Comparison of ENCODE assay signal across 1 cellular context in the genomic region with DNA sequence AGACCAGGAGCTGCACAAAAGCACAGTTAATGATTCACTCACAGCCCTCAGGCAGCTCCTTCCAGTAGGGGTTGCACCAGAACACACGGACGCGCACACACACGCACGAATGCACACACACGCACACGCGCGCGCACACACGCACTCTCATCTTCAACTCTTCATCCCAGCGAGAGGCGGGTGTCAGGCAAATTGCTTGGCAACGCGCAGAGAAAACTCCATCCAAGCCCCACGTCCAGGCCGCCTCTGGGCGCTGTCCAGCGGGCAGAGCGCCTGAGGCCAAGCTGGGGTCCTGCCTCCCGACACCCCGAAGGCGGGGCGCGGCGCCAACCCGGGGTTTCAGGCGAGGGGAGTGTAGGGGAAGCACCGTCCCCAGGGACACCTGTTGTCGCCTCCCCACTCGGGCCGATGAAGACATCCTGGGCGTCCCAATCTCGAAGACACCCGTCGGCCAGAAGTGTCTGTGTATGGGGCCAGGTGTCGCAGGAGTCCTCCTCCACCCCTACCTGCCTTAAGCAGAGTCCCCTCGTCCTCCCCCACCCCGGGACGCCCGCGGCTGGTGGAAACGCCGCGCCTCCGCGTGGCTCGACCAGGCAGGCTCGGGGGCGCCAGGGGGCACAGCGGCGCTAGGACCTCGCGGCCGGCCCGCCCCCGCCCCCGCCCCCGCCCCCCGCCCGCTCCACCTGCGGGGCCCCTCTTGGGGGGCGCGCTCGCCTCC.
TF ChIP-seq lines count a peak whose summit lies in the region.

No MANE protein-coding gene starts in this region.

TF ChIP-seq in HepG2, 621 proteins besides CTCF, POLR2A, EP300 and RAD21 (continued from another document):
- TF ChIP-seq, protein P1, sequence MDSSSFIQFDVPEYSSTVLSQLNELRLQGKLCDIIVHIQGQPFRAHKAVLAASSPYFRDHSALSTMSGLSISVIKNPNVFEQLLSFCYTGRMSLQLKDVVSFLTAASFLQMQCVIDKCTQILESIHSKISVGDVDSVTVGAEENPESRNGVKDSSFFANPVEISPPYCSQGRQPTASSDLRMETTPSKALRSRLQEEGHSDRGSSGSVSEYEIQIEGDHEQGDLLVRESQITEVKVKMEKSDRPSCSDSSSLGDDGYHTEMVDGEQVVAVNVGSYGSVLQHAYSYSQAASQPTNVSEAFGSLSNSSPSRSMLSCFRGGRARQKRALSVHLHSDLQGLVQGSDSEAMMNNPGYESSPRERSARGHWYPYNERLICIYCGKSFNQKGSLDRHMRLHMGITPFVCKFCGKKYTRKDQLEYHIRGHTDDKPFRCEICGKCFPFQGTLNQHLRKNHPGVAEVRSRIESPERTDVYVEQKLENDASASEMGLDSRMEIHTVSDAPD (CRISPR knock-in tag; IDR thresholded peaks at IDR 0.05): no peak
- TF ChIP-seq ARNT2 (CRISPR knock-in tag; IDR thresholded peaks at IDR 0.05; ENCODE audit: low read depth) (peak; percentile 9; the same call in 1 of the 2 replicates), REXO4 (CRISPR knock-in tag; IDR thresholded peaks at IDR 0.05; ENCODE audit: borderline replicate concordance) (no peak), KLF6 (CRISPR knock-in tag; IDR thresholded peaks at IDR 0.05) (no peak), HNRNPH1 (optimal IDR thresholded peaks at IDR 0.05; ENCODE audit: low read depth, low read length) (no peak)
- TF ChIP-seq, protein P2, sequence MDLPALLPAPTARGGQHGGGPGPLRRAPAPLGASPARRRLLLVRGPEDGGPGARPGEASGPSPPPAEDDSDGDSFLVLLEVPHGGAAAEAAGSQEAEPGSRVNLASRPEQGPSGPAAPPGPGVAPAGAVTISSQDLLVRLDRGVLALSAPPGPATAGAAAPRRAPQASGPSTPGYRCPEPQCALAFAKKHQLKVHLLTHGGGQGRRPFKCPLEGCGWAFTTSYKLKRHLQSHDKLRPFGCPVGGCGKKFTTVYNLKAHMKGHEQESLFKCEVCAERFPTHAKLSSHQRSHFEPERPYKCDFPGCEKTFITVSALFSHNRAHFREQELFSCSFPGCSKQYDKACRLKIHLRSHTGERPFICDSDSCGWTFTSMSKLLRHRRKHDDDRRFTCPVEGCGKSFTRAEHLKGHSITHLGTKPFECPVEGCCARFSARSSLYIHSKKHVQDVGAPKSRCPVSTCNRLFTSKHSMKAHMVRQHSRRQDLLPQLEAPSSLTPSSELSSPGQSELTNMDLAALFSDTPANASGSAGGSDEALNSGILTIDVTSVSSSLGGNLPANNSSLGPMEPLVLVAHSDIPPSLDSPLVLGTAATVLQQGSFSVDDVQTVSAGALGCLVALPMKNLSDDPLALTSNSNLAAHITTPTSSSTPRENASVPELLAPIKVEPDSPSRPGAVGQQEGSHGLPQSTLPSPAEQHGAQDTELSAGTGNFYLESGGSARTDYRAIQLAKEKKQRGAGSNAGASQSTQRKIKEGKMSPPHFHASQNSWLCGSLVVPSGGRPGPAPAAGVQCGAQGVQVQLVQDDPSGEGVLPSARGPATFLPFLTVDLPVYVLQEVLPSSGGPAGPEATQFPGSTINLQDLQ (CRISPR knock-in tag; IDR thresholded peaks at IDR 0.05): no peak; the same call in 1 of the 2 replicates
